Comparison of ENCODE assay signal across 14 cellular contexts in genomic region chr11:73240190-73240781, GRCh38. TPM values are rescaled to one million over a fixed set of nuclear protein-coding genes. Genes with fewer than 3 reads are reported as not detected.
A peak's percentile ranks its signal among the peaks of the same experiment; 100 is the strongest.
DNase-seq lines count a peak whose midpoint lies in the region; ATAC-seq and TF ChIP-seq lines count a peak whose summit lies in the region.
"Had no signal": no experiment of that assay in that cellular context is flagged by ENCODE, and none has a peak within 500 bp of the region (broad histone marks: within the 10 kb centered on the region; RNA-seq: fewer than 3 reads in every experiment).

No MANE protein-coding gene starts in this region.

- no peak overlapping the region for H3K9ac ChIP-seq in PC-3 (ENCODE audit: low read length)

- peaks cover 0 to 4% (median 0%) of the 10 kb centered on the region in 7 donors for H3K4me1 Mint-ChIP-seq in naive thymus-derived CD4-positive, alpha-beta T cell

- H2AFZ ChIP-seq in PC-3 (ENCODE audit: low read length): no peak overlapping the region

- H3K27ac ChIP-seq in PC-3 (ENCODE audit: low read length): no peak overlapping the region
- no peak overlapping the region for H3K27ac ChIP-seq in naive thymus-derived CD4-positive, alpha-beta T cell (ENCODE audit: low read depth, low read length)
- H3K27ac ChIP-seq: C4-2B had no signal

- DNase-seq in AG09319 (ENCODE audit: extremely low read depth, low read depth) (peak; percentile 52), PC-3 (no peak), fibroblast of the aortic adventitia (ENCODE audit: low read depth) (peak; percentile 92), mucosa of gallbladder (ENCODE audit: low spot score) (peak; percentile 49)
- DNase-seq in naive thymus-derived CD4-positive, alpha-beta T cell: no peak
- DNase-seq: activated T-cell treated with anti-CD3 and anti-CD28 coated beads, Interleukin-2, amount 50 U/mL, for 72 hours; Karpas-422 had no signal

- peaks cover 38% of the 10 kb centered on the region for H3K4me1 ChIP-seq in PC-3 (ENCODE audit: insufficient read depth, low read length)
- H3K4me1 ChIP-seq in naive thymus-derived CD4-positive, alpha-beta T cell (ENCODE audit: control insufficient read depth in 2 of 2, insufficient read depth in 2 of 2, low read length in 2 of 2): peaks cover 0 to 6% of the 10 kb centered on the region in 2 donors

- ATAC-seq in PC-3 (peak; percentile 7), GM21786 (IDR thresholded peaks at IDR 0.05; ENCODE audit: unreplicated experiment) (no peak), HG02840 (IDR thresholded peaks at IDR 0.05; ENCODE audit: low FRiP score, unreplicated experiment) (no peak), GM21381 (IDR thresholded peaks at IDR 0.05; ENCODE audit: unreplicated experiment) (no peak)
- no peak for ATAC-seq in naive thymus-derived CD4-positive, alpha-beta T cell
- ATAC-seq: activated T-cell treated with anti-CD3 and anti-CD28 coated beads, Interleukin-2, amount 50 U/mL, for 72 hours; WTC11 had no signal

- H3K4me3 ChIP-seq in PC-3 (ENCODE audit: low read length) (no peak overlapping the region), fibroblast of the aortic adventitia (ENCODE audit: low read depth, low read length) (no peak overlapping the region)
- H3K4me3 ChIP-seq in naive thymus-derived CD4-positive, alpha-beta T cell (ENCODE audit: low read length): no peak overlapping the region
- H3K4me3 ChIP-seq: tibial nerve had no signal

- no peaks in the 10 kb centered on the region for H4K20me1 ChIP-seq in PC-3 (ENCODE audit: low read length)

- H3K27ac Mint-ChIP-seq in naive thymus-derived CD4-positive, alpha-beta T cell: no peak overlapping the region
- H3K27ac Mint-ChIP-seq: activated T-cell treated with anti-CD3 and anti-CD28 coated beads, Interleukin-2, amount 50 U/mL, for 72 hours; WTC11 had no signal

- peaks cover 23% of the 10 kb centered on the region for H3K36me3 ChIP-seq in PC-3 (ENCODE audit: low read depth, low read length)
- no peaks in the 10 kb centered on the region for H3K36me3 ChIP-seq in naive thymus-derived CD4-positive, alpha-beta T cell (ENCODE audit: control insufficient read depth in 2 of 3, insufficient read depth in 3 of 3, low read length in 3 of 3)
- H3K36me3 ChIP-seq: tibial nerve had no signal

- H3K9me3 ChIP-seq in PC-3 (ENCODE audit: low read length): no peaks in the 10 kb centered on the region
- no peaks in the 10 kb centered on the region for H3K9me3 ChIP-seq in naive thymus-derived CD4-positive, alpha-beta T cell (ENCODE audit: control insufficient read depth in 2 of 3, low read length in 3 of 3)
- H3K9me3 ChIP-seq: tibial nerve had no signal

- POLR2A ChIA-PET in PC-3 (lab: Charles Lee; ENCODE audit: unreplicated experiment): no interaction called here
- POLR2A ChIA-PET in naive thymus-derived CD4-positive, alpha-beta T cell (lab: Charles Lee): no interaction called here

- H3K9me2 ChIP-seq in PC-3 (replicated peaks; ENCODE audit: low read length): no peaks in the 10 kb centered on the region

- no peaks in the 10 kb centered on the region for H3K9me3 Mint-ChIP-seq in naive thymus-derived CD4-positive, alpha-beta T cell
- H3K9me3 Mint-ChIP-seq: activated T-cell treated with anti-CD3 and anti-CD28 coated beads, Interleukin-2, amount 50 U/mL, for 72 hours; WTC11 had no signal

- no peaks in the 10 kb centered on the region for H3K27me3 ChIP-seq in PC-3 (ENCODE audit: low read length)
- no peaks in the 10 kb centered on the region for H3K27me3 ChIP-seq in naive thymus-derived CD4-positive, alpha-beta T cell (ENCODE audit: control insufficient read depth in 2 of 2, insufficient read depth in 2 of 2, low read length in 2 of 2)
- H3K27me3 ChIP-seq: tibial nerve had no signal

- no peaks in the 10 kb centered on the region for H3K36me3 Mint-ChIP-seq in naive thymus-derived CD4-positive, alpha-beta T cell
- H3K36me3 Mint-ChIP-seq: WTC11 had no signal

- intact Hi-C loops in PC-3 (cut with micrococcal nuclease): loop anchor here (5.0 kb wide), 1 partner anchor 318 kb away; no protein-coding TSS in a partner anchor
- intact Hi-C loops in naive thymus-derived CD4-positive, alpha-beta T cell (cut with micrococcal nuclease): loop anchor here in 1 of 2 donors (5.0 kb wide), 2 partner anchors 408 to 553 kb away; no protein-coding TSS in a partner anchor

- no TSS peak for BruUV-seq in PC-3 (replicated peaks; lab: Mats Ljungman, UMichigan)

- peaks cover 0 to 14% (median 0%) of the 10 kb centered on the region in 5 donors for H3K27me3 Mint-ChIP-seq in naive thymus-derived CD4-positive, alpha-beta T cell

- TF ChIP-seq CTCF in AG09319 (IDR thresholded peaks at IDR 0.05; ENCODE audit: low read depth, low read length) (no peak), PC-3 (conservative IDR thresholded peaks at IDR 0.05; ENCODE audit: low read depth, low read length) (no peak), fibroblast of the aortic adventitia (IDR thresholded peaks at IDR 0.05; ENCODE audit: insufficient read depth, low read length) (peak; percentile 13)

- H3K4me3 Mint-ChIP-seq in naive thymus-derived CD4-positive, alpha-beta T cell: no peak overlapping the region
- H3K4me3 Mint-ChIP-seq: activated T-cell treated with anti-CD3 and anti-CD28 coated beads, Interleukin-2, amount 50 U/mL, for 72 hours; WTC11 had no signal

- H3K4me2 ChIP-seq in PC-3 (ENCODE audit: low read length): no peak overlapping the region

- no peaks in the 10 kb centered on the region for H3F3A ChIP-seq in PC-3 (ENCODE audit: low read length, unreplicated experiment)

- CTCF ChIA-PET in PC-3 (lab: Charles Lee): interaction anchor here (0.8 to 1.0 kb wide), 2 partner anchors 55 to 95 kb away, joined by 6 to 7 read pairs; no protein-coding TSS in a partner anchor
- CTCF ChIA-PET in naive thymus-derived CD4-positive, alpha-beta T cell (lab: Charles Lee): interaction anchor here (0.6 kb wide), 1 partner anchor 515 kb away, joined by 3 read pairs; no protein-coding TSS in a partner anchor

- peaks cover 6% of the 10 kb centered on the region; the same call in 1 of the 2 replicates for H3K79me2 ChIP-seq in PC-3 (ENCODE audit: low read length)

RNA-seq across cellular contexts. Expression of gene P2RY2, which starts 22.2 kb away (rescaled TPM):
- 54.8 and 72.9 TPM in 2 replicates for total RNA-seq in PC-3 (2014; rRNA removed)
- 0.18 TPM in 1 of 2 replicates, not detected in the other for total RNA-seq in fibroblast of the aortic adventitia (ENCODE audit: low replicate concordance)
- 12.6 TPM for total RNA-seq in mucosa of gallbladder
- 1 to 10 TPM in 1 of 5 experiments, under 1 TPM in 1, not detected in 3; 0.90 to 5.3 TPM for total RNA-seq in naive thymus-derived CD4-positive, alpha-beta T cell
- polyA plus RNA-seq in naive thymus-derived CD4-positive, alpha-beta T cell: not detected
- total RNA-seq: activated T-cell treated with anti-CD3 and anti-CD28 coated beads, Interleukin-2, amount 50 U/mL, for 72 hours had no signal

RNA-seq across cellular contexts. Expression of gene P2RY6, which starts 31.9 kb away (rescaled TPM):
- total RNA-seq in PC-3 (2014; rRNA removed): 1.6 and 2.0 TPM in 2 replicates
- total RNA-seq in fibroblast of the aortic adventitia (ENCODE audit: low replicate concordance): 1.2 TPM in 1 of 2 replicates, not detected in the other
- 2.9 TPM for total RNA-seq in mucosa of gallbladder
- total RNA-seq in naive thymus-derived CD4-positive, alpha-beta T cell: 1 to 10 TPM in 1 of 5 experiments, under 1 TPM in 2, not detected in 2; 0.34 to 1.8 (median 0.92) TPM
- polyA plus RNA-seq in naive thymus-derived CD4-positive, alpha-beta T cell: not detected
- total RNA-seq: activated T-cell treated with anti-CD3 and anti-CD28 coated beads, Interleukin-2, amount 50 U/mL, for 72 hours; SK-MEL-5; WTC11 had no signal

Comparison
In these comparisons a context has a peak if more than half of its experiments do, and no peak if none do; other contexts are left out.
1. DNase-seq: peak in AG09319 (single experiment), fibroblast of the aortic adventitia (single experiment) and mucosa of gallbladder (single experiment); none in PC-3 (single experiment) and naive thymus-derived CD4-positive, alpha-beta T cell (0 of 9).